Comparison of ENCODE assay signal across 11 cellular contexts in genomic region chr17:55820675-55821074, GRCh38.
"Had no signal": no experiment of that assay in that cellular context is flagged by ENCODE, and none has a peak within 500 bp of the region (broad histone marks: within the 10 kb centered on the region; RNA-seq: fewer than 3 reads in every experiment).

No MANE protein-coding gene starts in this region.

- H2AFZ ChIP-seq: GM23248, GM23338 had no signal

- FAIRE-seq: H1, H54 had no signal

- H3K9ac ChIP-seq: GM23248 had no signal

- H3K4me3 ChIP-seq: GM23248, GM23338, HAP-1 had no signal

- H3K4me1 ChIP-seq: HAP-1 had no signal

- ATAC-seq: GM23338, HCT116 had no signal

- DNase-seq: GM23248, GOT3, H7, H9, HCEC 1CT, HFFc6 had no signal

- H3K9me3 ChIP-seq: HAP-1 had no signal

- H3K36me3 ChIP-seq: HAP-1 had no signal

- H3K27ac ChIP-seq: GM23248 had no signal

- H3K4me2 ChIP-seq: GM23338 had no signal
